In the genomic region with DNA sequence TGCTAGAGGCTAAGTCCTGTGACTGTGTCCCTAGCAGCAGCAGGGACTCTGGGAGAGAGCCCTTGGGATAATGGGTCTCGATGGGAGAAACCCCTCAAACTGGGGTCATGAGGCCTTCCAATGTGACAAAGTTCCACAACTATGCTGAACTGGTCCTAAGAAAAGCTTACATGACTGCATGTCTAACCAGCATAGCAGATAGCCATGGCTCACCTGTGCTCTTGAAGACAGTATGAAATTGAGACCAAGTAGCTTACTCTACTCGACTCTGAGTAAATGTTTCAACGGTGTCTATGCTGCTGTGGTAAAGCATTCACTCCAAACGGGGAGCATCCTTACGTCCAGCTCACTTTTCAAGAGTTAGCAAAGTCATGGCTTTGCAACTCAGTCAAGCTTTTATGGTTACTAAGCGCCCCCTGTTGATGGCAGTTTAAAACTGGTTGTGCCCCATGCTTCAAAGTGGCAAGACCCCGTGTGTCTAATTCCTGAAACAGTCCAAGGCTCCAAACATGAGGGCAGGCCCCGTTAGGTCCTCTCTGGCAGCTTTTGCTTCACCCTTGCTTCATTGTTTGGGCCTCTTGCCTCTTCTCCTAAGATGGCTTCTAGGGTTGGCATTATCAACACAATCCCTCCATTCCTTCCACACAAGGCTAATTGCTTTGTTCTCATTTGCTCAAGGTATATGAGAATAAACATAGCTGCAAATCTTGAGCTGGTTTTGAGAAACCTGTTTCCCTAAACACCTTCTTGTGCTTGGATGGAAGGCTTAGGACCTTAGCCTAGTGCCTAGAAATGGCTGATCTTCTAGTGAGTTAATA, we compare ENCODE assay signal across 7 cellular contexts. TPM values are rescaled to one million over a fixed set of nuclear protein-coding genes. Genes with fewer than 3 reads are reported as not detected.
DNase-seq lines count a peak whose midpoint lies in the region; ATAC-seq and TF ChIP-seq lines count a peak whose summit lies in the region.

No MANE protein-coding gene starts in this region.

- H3K9ac ChIP-seq in liver (ENCODE audit: low read depth in 1 of 2, low read length in 2 of 2), result no peak overlapping the region

- TF ChIP-seq CTCF in GM12872 (IDR thresholded peaks at IDR 0.05; ENCODE audit: insufficient read depth, low read depth, low read length) (peak; percentile 83), coronary artery (IDR thresholded peaks at IDR 0.05) (peak; percentile 42), liver (IDR thresholded peaks at IDR 0.05; ENCODE audit: low read depth, low read length, missing input control) (peak; percentile 69)

- no peak overlapping the region for H3K4me3 ChIP-seq in coronary artery
- H3K4me3 ChIP-seq in liver (ENCODE audit: low read depth in 1 of 3, low read length in 3 of 3), result no peak overlapping the region

- no peaks in the 10 kb centered on the region for H3K9me3 ChIP-seq in liver (ENCODE audit: control insufficient read depth in 4 of 4, low read length in 3 of 4)

- DNase-seq in NCI-H2107 treated with DMSO at 0.1 percent for 48 hours (lab: John Stamatoyannopoulos, UW; ENCODE audit: unreplicated experiment) (peak; percentile 28), coronary artery (ENCODE audit: low spot score) (no peak)
- DNase-seq in activated CD4-positive, alpha-beta T cell treated with anti-CD3 and anti-CD28 coated beads for 48 hours, result peak; percentile 70
- peak; percentile 26 to 62 (median 37) for DNase-seq in stimulated activated CD4-positive, alpha-beta T cell treated with anti-CD3 and anti-CD28 coated beads, TNF-alpha, amount 100 ng/mL, for 48 hours (ENCODE audit: low read depth in 3 of 3)

- peak; percentile 87 to 92 for TF ChIP-seq RAD21 in liver (IDR thresholded peaks at IDR 0.05)

- no peak overlapping the region for H3K27ac ChIP-seq in coronary artery
- no peak overlapping the region for H3K27ac ChIP-seq in liver (ENCODE audit: low read depth in 1 of 2, low read length in 2 of 2)

- no peaks in the 10 kb centered on the region for H3K4me1 ChIP-seq in liver (ENCODE audit: control insufficient read depth in 4 of 4, insufficient read depth in 4 of 4, low read length in 3 of 4)

- no peaks in the 10 kb centered on the region for H3K36me3 ChIP-seq in liver (ENCODE audit: control insufficient read depth in 4 of 4, insufficient read depth in 3 of 4, low read depth in 1 of 4, low read length in 3 of 4)

- peaks cover 0 to 3% (median 0%) of the 10 kb centered on the region in 4 donors for H3K27me3 ChIP-seq in liver (ENCODE audit: control insufficient read depth in 4 of 4, insufficient read depth in 4 of 4, low read length in 3 of 4)

- ATAC-seq in HG02588 (IDR thresholded peaks at IDR 0.05; ENCODE audit: unreplicated experiment), result peak; percentile 53

- WGBS in liver, result 22% methylated on average over 8 of the region's 8 CpGs

TF ChIP-seq in liver, 16 proteins besides CTCF, POLR2A, EP300 and RAD21:
- TF ChIP-seq, protein P1, sequence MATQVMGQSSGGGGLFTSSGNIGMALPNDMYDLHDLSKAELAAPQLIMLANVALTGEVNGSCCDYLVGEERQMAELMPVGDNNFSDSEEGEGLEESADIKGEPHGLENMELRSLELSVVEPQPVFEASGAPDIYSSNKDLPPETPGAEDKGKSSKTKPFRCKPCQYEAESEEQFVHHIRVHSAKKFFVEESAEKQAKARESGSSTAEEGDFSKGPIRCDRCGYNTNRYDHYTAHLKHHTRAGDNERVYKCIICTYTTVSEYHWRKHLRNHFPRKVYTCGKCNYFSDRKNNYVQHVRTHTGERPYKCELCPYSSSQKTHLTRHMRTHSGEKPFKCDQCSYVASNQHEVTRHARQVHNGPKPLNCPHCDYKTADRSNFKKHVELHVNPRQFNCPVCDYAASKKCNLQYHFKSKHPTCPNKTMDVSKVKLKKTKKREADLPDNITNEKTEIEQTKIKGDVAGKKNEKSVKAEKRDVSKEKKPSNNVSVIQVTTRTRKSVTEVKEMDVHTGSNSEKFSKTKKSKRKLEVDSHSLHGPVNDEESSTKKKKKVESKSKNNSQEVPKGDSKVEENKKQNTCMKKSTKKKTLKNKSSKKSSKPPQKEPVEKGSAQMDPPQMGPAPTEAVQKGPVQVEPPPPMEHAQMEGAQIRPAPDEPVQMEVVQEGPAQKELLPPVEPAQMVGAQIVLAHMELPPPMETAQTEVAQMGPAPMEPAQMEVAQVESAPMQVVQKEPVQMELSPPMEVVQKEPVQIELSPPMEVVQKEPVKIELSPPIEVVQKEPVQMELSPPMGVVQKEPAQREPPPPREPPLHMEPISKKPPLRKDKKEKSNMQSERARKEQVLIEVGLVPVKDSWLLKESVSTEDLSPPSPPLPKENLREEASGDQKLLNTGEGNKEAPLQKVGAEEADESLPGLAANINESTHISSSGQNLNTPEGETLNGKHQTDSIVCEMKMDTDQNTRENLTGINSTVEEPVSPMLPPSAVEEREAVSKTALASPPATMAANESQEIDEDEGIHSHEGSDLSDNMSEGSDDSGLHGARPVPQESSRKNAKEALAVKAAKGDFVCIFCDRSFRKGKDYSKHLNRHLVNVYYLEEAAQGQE (IDR thresholded peaks at IDR 0.05), result no peak
- TF ChIP-seq SP1 (IDR thresholded peaks at IDR 0.05), result no peak
- TF ChIP-seq GABPA (IDR thresholded peaks at IDR 0.05 in 1 of 2, conservative IDR thresholded peaks at IDR 0.05 in 1 of 2), result no peak
- TF ChIP-seq, protein P2, sequence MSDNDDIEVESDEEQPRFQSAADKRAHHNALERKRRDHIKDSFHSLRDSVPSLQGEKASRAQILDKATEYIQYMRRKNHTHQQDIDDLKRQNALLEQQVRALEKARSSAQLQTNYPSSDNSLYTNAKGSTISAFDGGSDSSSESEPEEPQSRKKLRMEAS (IDR thresholded peaks at IDR 0.05), result no peak
- no peak for TF ChIP-seq NR2F2 (IDR thresholded peaks at IDR 0.05)
- TF ChIP-seq HNF4A (conservative IDR thresholded peaks at IDR 0.05), result no peak
- TF ChIP-seq, protein P3, sequence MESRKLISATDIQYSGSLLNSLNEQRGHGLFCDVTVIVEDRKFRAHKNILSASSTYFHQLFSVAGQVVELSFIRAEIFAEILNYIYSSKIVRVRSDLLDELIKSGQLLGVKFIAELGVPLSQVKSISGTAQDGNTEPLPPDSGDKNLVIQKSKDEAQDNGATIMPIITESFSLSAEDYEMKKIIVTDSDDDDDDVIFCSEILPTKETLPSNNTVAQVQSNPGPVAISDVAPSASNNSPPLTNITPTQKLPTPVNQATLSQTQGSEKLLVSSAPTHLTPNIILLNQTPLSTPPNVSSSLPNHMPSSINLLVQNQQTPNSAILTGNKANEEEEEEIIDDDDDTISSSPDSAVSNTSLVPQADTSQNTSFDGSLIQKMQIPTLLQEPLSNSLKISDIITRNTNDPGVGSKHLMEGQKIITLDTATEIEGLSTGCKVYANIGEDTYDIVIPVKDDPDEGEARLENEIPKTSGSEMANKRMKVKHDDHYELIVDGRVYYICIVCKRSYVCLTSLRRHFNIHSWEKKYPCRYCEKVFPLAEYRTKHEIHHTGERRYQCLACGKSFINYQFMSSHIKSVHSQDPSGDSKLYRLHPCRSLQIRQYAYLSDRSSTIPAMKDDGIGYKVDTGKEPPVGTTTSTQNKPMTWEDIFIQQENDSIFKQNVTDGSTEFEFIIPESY (IDR thresholded peaks at IDR 0.05), result no peak
- no peak for TF ChIP-seq TAF1 (conservative IDR thresholded peaks at IDR 0.05)
- TF ChIP-seq JUND (IDR thresholded peaks at IDR 0.05), result no peak
- no peak for TF ChIP-seq FOXA2 (IDR thresholded peaks at IDR 0.05)

RNA-seq across cellular contexts. Expression of a gene that starts 46.6 kb away (rescaled TPM):
- 10 to 100 TPM in 1 of 2 donors, 1 to 10 TPM in 1; 4.5 to 10.8 TPM for total RNA-seq in liver
- polyA plus RNA-seq in liver, result 1 to 10 TPM; 1.2 to 3.6 TPM
